14 cellular contexts compared by ENCODE assay signal in the genomic region with DNA sequence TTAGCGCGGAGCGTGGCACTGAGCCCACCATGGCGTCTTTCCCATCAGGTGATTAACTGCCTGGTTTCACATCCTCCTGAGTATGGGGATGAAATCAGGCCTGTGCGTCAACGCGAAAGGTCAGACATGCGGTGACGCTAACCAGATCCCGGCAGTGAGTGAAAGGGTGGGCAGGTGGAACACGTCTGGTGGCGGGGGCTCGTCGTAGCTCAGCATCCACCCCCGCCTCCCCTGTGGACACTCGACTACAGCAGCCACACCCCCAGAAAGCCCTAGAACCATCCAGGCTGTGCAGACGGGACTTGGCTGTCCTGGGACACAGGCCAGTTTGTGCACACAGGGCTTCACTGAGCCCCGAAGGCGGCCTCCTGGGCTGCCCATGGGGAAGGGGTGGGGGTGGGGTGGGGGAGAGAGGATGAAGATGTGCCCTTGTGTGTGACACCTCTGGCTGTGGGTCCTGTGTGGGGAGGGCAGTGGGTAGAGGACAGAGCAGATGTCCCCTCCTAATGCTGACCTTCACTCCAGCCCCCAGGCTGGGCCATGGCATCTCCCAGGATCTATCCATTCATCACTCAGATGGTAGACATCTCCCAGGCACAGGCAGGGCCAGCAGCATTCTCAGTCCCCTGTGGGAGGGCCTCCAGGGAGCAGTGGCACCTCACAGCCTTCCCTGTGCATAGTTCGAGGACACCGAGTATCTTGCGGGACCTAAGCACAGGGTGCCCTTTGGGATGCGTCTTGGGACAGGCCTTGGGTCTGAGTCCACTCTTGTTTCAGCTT. TPM values are rescaled to one million over a fixed set of nuclear protein-coding genes. Genes with fewer than 3 reads are reported as not detected.
DNase-seq lines count a peak whose midpoint lies in the region; ATAC-seq and TF ChIP-seq lines count a peak whose summit lies in the region.
"Had no signal": no experiment of that assay in that cellular context is flagged by ENCODE, and none has a peak within 500 bp of the region (broad histone marks: within the 10 kb centered on the region; RNA-seq: fewer than 3 reads in every experiment).

No MANE protein-coding gene starts in this region.

- no peaks in the 10 kb centered on the region for H3K79me2 ChIP-seq in HCT116 (ENCODE audit: insufficient read depth, low read length)

- TF ChIP-seq POLR2A in HCT116 (IDR thresholded peaks at IDR 0.05; ENCODE audit: borderline replicate concordance, extremely low read depth, insufficient read depth, insufficient read length) (no peak), spleen (IDR thresholded peaks at IDR 0.05) (no peak), lower leg skin (IDR thresholded peaks at IDR 0.05) (no peak)

- H3K27ac ChIP-seq in HCT116 (ENCODE audit: low read depth, low read length) (no peak overlapping the region), cingulate gyrus (ENCODE audit: low read depth, low read length) (peak overlapping the region; percentile 83), layer of hippocampus (ENCODE audit: low read depth, low read length) (peak overlapping the region; percentile 80), spleen (peak overlapping the region in 1 of 8 donors; percentile 54)
- H3K27ac ChIP-seq: BLaER1 treated with 17β-estradiol and CSF1 and Interleukin-3, amounts not matched to agents 10 nM and 100 nM had no signal

- H3K36me3 ChIP-seq in HCT116 (ENCODE audit: control insufficient read depth in 1 of 2, insufficient read depth in 2 of 2, low read length in 2 of 2): peaks cover 0 to 4% of the 10 kb centered on the region in 2 experiments; a peak in 1 of 4 replicates
- H3K36me3 ChIP-seq in spleen: no peaks in the 10 kb centered on the region
- H3K36me3 ChIP-seq: BLaER1 treated with 17β-estradiol and CSF1 and Interleukin-3, amounts not matched to agents 10 nM and 100 nM had no signal

- no peaks in the 10 kb centered on the region for H4K20me1 ChIP-seq in HCT116 (ENCODE audit: insufficient read depth)
- H4K20me1 ChIP-seq: BLaER1 treated with 17β-estradiol and CSF1 and Interleukin-3, amounts not matched to agents 10 nM and 100 nM had no signal

- H3K9me3 ChIP-seq in HCT116 (ENCODE audit: control insufficient read depth in 1 of 2, insufficient read depth in 1 of 2, low read depth in 1 of 2, low read length in 2 of 2) (no peaks in the 10 kb centered on the region), spleen (no peaks in the 10 kb centered on the region)
- H3K9me3 ChIP-seq: BLaER1 treated with 17β-estradiol and CSF1 and Interleukin-3, amounts not matched to agents 10 nM and 100 nM had no signal

- TF ChIP-seq RAD21 in HCT116 (IDR thresholded peaks at IDR 0.05; ENCODE audit: low read depth): no peak

- H3K4me3 ChIP-seq in HCT116 (replicated peaks in 1 of 2; ENCODE audit: low read depth in 1 of 2, low read length in 2 of 2): no peak overlapping the region
- no peak overlapping the region for H3K4me3 ChIP-seq in spleen
- H3K4me3 ChIP-seq in lower leg skin (ENCODE audit: low read depth, poor library complexity, severe bottlenecking): no peak overlapping the region
- H3K4me3 ChIP-seq: BLaER1 treated with 17β-estradiol and CSF1 and Interleukin-3, amounts not matched to agents 10 nM and 100 nM had no signal

- WGBS in spleen, 5 donors: 89 to 93% (median 91%) methylated on average over 10 to 23 of the region's 23 CpGs
- WGBS in lower leg skin, 2 donors: 78 to 82% methylated on average over 21 to 23 of the region's 23 CpGs

- no peak overlapping the region for H3K9ac ChIP-seq in HCT116 (ENCODE audit: low read length)
- H3K9ac ChIP-seq: BLaER1 treated with 17β-estradiol and CSF1 and Interleukin-3, amounts not matched to agents 10 nM and 100 nM had no signal

- no peaks in the 10 kb centered on the region for H3K27me3 ChIP-seq in HCT116 (ENCODE audit: insufficient read depth, low read length)
- no peaks in the 10 kb centered on the region for H3K27me3 ChIP-seq in layer of hippocampus (ENCODE audit: control insufficient read depth, insufficient read depth, low read length)
- no peaks in the 10 kb centered on the region for H3K27me3 ChIP-seq in spleen (replicated peaks in 1 of 7)
- H3K27me3 ChIP-seq: BLaER1 treated with 17β-estradiol and CSF1 and Interleukin-3, amounts not matched to agents 10 nM and 100 nM had no signal

- no peak for TF ChIP-seq CTCF in HCT116 (IDR thresholded peaks at IDR 0.05 in 2 of 3, conservative IDR thresholded peaks at IDR 0.05 in 1 of 3; ENCODE audit: borderline replicate concordance in 1 of 3, insufficient read depth in 1 of 3, low read depth in 2 of 3, low read length in 2 of 3)
- TF ChIP-seq CTCF in spleen (IDR thresholded peaks at IDR 0.05 in 8 of 11, conservative IDR thresholded peaks at IDR 0.05 in 3 of 11): no peak
- TF ChIP-seq CTCF in lower leg skin (IDR thresholded peaks at IDR 0.05): no peak

- no peaks in the 10 kb centered on the region for H3K9me2 ChIP-seq in HCT116 (ENCODE audit: insufficient read depth)

- no peak overlapping the region for H3K4me2 ChIP-seq in HCT116 (ENCODE audit: low read length)
- H3K4me2 ChIP-seq: BLaER1 treated with 17β-estradiol and CSF1 and Interleukin-3, amounts not matched to agents 10 nM and 100 nM had no signal

- POLR2A ChIA-PET in HCT116 (lab: Charles Lee): no interaction called here

- no TSS peak for BruUV-seq in HCT116 (replicated peaks; lab: Mats Ljungman, UMichigan)

- DNase-seq in HCT116 (ENCODE audit: low read depth, low spot score) (no peak), spleen (peak; percentile 63), NOMO-1 treated with DMSO at 0.1 percent for 48 hours (lab: John Stamatoyannopoulos, UW; ENCODE audit: unreplicated experiment) (no peak), NCI-H2227 (lab: John Stamatoyannopoulos, UW; ENCODE audit: unreplicated experiment) (no peak), lower leg skin (ENCODE audit: low spot score in 2 of 2) (no peak)
- DNase-seq: activated CD4-positive, alpha-beta T cell treated with anti-CD3 and anti-CD28 coated beads for 4 hours; activated naive CD4-positive, alpha-beta T cell; GF-D8; immature natural killer cell; NCI-H2171 treated with DMSO at 0.1 percent for 48 hours had no signal

- 0 out of 4 replicates have a peak, but pooled peaks cover 0 to 5% of the 10 kb centered on the region in 2 experiments for H3K4me1 ChIP-seq in HCT116 (ENCODE audit: control insufficient read depth in 1 of 2, insufficient read depth in 2 of 2, low read length in 2 of 2)
- peaks cover 0 to 5% (median 0%) of the 10 kb centered on the region in 6 donors for H3K4me1 ChIP-seq in spleen

- CTCF ChIA-PET in HCT116 (lab: Charles Lee): no interaction called here

- RAD21 ChIA-PET in HCT116 (lab: Charles Lee; ENCODE audit: low non-redundant PET in 1 of 2, low total read pairs in 2 of 2, uncharacterized antibody in 2 of 2, unreplicated experiment in 2 of 2): no interaction called here

- intact Hi-C loops in HCT116 (cut with micrococcal nuclease): no loop called here
- intact Hi-C loops in spleen (cut with DNase I; ENCODE audit: low total_unique reads): no loop called here
- intact Hi-C loops in lower leg skin (cut with DNase I; ENCODE audit: low total_unique reads): no loop called here

- H2AFZ ChIP-seq in HCT116 (ENCODE audit: low read depth, low read length, poor library complexity, severe bottlenecking): no peak overlapping the region

- ATAC-seq in HCT116: peak; percentile 17; the same call in 1 of the 2 replicates
- no peak for ATAC-seq in HG02588 (IDR thresholded peaks at IDR 0.05; ENCODE audit: unreplicated experiment)

TF ChIP-seq in HCT116, 20 proteins besides CTCF, POLR2A, EP300 and RAD21 (continues in another document):
- TF ChIP-seq SRF (IDR thresholded peaks at IDR 0.05; ENCODE audit: low read depth) (no peak), ZNF274 (IDR thresholded peaks at IDR 0.05; ENCODE audit: low read depth, low read length) (no peak), SIN3A (IDR thresholded peaks at IDR 0.05; ENCODE audit: low read depth) (no peak), SP1 (IDR thresholded peaks at IDR 0.05; ENCODE audit: low read depth) (no peak), CBX3 (IDR thresholded peaks at IDR 0.05; ENCODE audit: low read depth) (no peak), EZH2 (IDR thresholded peaks at IDR 0.05) (no peak), ZFX (IDR thresholded peaks at IDR 0.05) (no peak), EGR1 (IDR thresholded peaks at IDR 0.05; ENCODE audit: low read depth) (no peak), POLR2AphosphoS5 (IDR thresholded peaks at IDR 0.05; ENCODE audit: low read depth, low read length) (no peak), CEBPB (IDR thresholded peaks at IDR 0.05; ENCODE audit: low read depth) (no peak), YY1 (IDR thresholded peaks at IDR 0.05; ENCODE audit: extremely low read depth, insufficient replicate concordance, low read depth, low read length) (no peak)
- TF ChIP-seq, protein P1, sequence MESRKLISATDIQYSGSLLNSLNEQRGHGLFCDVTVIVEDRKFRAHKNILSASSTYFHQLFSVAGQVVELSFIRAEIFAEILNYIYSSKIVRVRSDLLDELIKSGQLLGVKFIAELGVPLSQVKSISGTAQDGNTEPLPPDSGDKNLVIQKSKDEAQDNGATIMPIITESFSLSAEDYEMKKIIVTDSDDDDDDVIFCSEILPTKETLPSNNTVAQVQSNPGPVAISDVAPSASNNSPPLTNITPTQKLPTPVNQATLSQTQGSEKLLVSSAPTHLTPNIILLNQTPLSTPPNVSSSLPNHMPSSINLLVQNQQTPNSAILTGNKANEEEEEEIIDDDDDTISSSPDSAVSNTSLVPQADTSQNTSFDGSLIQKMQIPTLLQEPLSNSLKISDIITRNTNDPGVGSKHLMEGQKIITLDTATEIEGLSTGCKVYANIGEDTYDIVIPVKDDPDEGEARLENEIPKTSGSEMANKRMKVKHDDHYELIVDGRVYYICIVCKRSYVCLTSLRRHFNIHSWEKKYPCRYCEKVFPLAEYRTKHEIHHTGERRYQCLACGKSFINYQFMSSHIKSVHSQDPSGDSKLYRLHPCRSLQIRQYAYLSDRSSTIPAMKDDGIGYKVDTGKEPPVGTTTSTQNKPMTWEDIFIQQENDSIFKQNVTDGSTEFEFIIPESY (IDR thresholded peaks at IDR 0.05; ENCODE audit: extremely low read depth, insufficient replicate concordance, low read length): no peak
- TF ChIP-seq, protein P2, sequence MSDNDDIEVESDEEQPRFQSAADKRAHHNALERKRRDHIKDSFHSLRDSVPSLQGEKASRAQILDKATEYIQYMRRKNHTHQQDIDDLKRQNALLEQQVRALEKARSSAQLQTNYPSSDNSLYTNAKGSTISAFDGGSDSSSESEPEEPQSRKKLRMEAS (IDR thresholded peaks at IDR 0.05): no peak

RNA-seq across cellular contexts. Expression of a gene that starts 27.5 kb away (rescaled TPM):
- total RNA-seq in HCT116 (2021; ENCODE audit: unreplicated experiment) (23.4 TPM), spleen (10 to 100 TPM in 2 of 7 donors, 1 to 10 TPM in 5; 4.5 to 11.0 (median 8.2) TPM), lower leg skin (10 to 100 TPM in 2 of 4 donors, 1 to 10 TPM in 2; 7.3 to 19.1 (median 12.4) TPM)
- polyA plus RNA-seq in HCT116 (2012): 41.1 and 42.2 TPM in 2 replicates
- 10 to 100 TPM; 19.6 to 44.5 (median 24.5) TPM for polyA plus RNA-seq in spleen
